1 cellular context compared by ENCODE assay signal in genomic region chr20:17810847-17811604, GRCh38.
TF ChIP-seq lines count a peak whose summit lies in the region.

No MANE protein-coding gene starts in this region.

TF ChIP-seq in GM23338, 12 proteins besides CTCF, POLR2A, EP300 and RAD21 (continued from another document):
- TF ChIP-seq ZNF462 (CRISPR knock-in tag; IDR thresholded peaks at IDR 0.05) (no peak), JUNB (IDR thresholded peaks at IDR 0.05; ENCODE audit: unreplicated experiment) (no peak), EZH2phosphoT487 (IDR thresholded peaks at IDR 0.05; ENCODE audit: unreplicated experiment) (no peak), REST (IDR thresholded peaks at IDR 0.05; ENCODE audit: unreplicated experiment) (no peak), CREB1 (CRISPR knock-in tag; IDR thresholded peaks at IDR 0.05; ENCODE audit: low read depth) (no peak), NANOG (IDR thresholded peaks at IDR 0.05; ENCODE audit: borderline replicate concordance) (no peak), POLR2AphosphoS5 (IDR thresholded peaks at IDR 0.05; ENCODE audit: low read depth) (no peak), ZNF114 (CRISPR knock-in tag; IDR thresholded peaks at IDR 0.05) (no peak)
TF ChIP-seq in GM23338: peak in this region for 0.
